In genomic region chr5:143313298-143313852, GRCh38 we compare ENCODE assay signal across 13 cellular contexts.
A peak's percentile ranks its signal among the peaks of the same experiment; 100 is the strongest.
DNase-seq lines count a peak whose midpoint lies in the region; ATAC-seq and TF ChIP-seq lines count a peak whose summit lies in the region.
"Had no signal": no experiment of that assay in that cellular context is flagged by ENCODE, and none has a peak within 500 bp of the region (broad histone marks: within the 10 kb centered on the region; RNA-seq: fewer than 3 reads in every experiment).

No MANE protein-coding gene starts in this region.

- no peaks in the 10 kb centered on the region for H3K27me3 ChIP-seq in upper lobe of right lung
- H3K27me3 ChIP-seq: tibial nerve had no signal

- H3K4me1 Mint-ChIP-seq in activated naive CD4-positive, alpha-beta T cell treated with anti-CD3 and anti-CD28 coated beads, Interleukin-2, amount 50 U/mL, for 24 hours, result peaks cover 53% of the 10 kb centered on the region
- H3K4me1 Mint-ChIP-seq in activated T-helper 1 cell treated with anti-CD3 and anti-CD28 coated beads, Interleukin-12 subunit alpha, Interleukin-12 subunit beta, Interleukin-2, Interleukin-4 antibody, amounts not matched to agents 30 ng/mL and 10 ng/mL and 1 ng/mL, durations not matched to agents 14 hours and 24 hours and 36 hours (ENCODE audit: low read depth), result peaks cover 46% of the 10 kb centered on the region
- H3K4me1 Mint-ChIP-seq: nephron progenitor cell had no signal

- H3K27me3 Mint-ChIP-seq in activated naive CD4-positive, alpha-beta T cell treated with anti-CD3 and anti-CD28 coated beads, Interleukin-2, amount 50 U/mL, for 24 hours, result no peaks in the 10 kb centered on the region
- H3K27me3 Mint-ChIP-seq in activated T-helper 1 cell treated with anti-CD3 and anti-CD28 coated beads, Interleukin-12 subunit alpha, Interleukin-12 subunit beta, Interleukin-2, Interleukin-4 antibody, amounts not matched to agents 30 ng/mL and 10 ng/mL and 1 ng/mL, durations not matched to agents 14 hours and 24 hours and 36 hours (ENCODE audit: insufficient read depth), result no peaks in the 10 kb centered on the region

- peaks cover 49% of the 10 kb centered on the region for H3K36me3 ChIP-seq in upper lobe of right lung

- ATAC-seq in upper lobe of right lung (no peak), GM18502 (IDR thresholded peaks at IDR 0.05; ENCODE audit: poor library complexity, unreplicated experiment) (no peak)
- ATAC-seq: left lobe of liver had no signal

- intact Hi-C loops in activated T-helper 1 cell treated with anti-CD3 and anti-CD28 coated beads, Interleukin-12 subunit alpha, Interleukin-12 subunit beta, Interleukin-2, Interleukin-4 antibody, amounts not matched to agents 30 ng/mL and 10 ng/mL and 1 ng/mL, durations not matched to agents 14 hours and 24 hours and 36 hours (cut with micrococcal nuclease), result loop anchor here (2.0 to 10.0 kb wide), 3 partner anchors 37 to 511 kb away; no protein-coding TSS in a partner anchor
- intact Hi-C loops in upper lobe of right lung (cut with DNase I), result no loop called here

- peak overlapping the region; percentile 64 for H3K27ac Mint-ChIP-seq in activated naive CD4-positive, alpha-beta T cell treated with anti-CD3 and anti-CD28 coated beads, Interleukin-2, amount 50 U/mL, for 24 hours
- peak overlapping the region; percentile 58 for H3K27ac Mint-ChIP-seq in activated T-helper 1 cell treated with anti-CD3 and anti-CD28 coated beads, Interleukin-12 subunit alpha, Interleukin-12 subunit beta, Interleukin-2, Interleukin-4 antibody, amounts not matched to agents 30 ng/mL and 10 ng/mL and 1 ng/mL, durations not matched to agents 14 hours and 24 hours and 36 hours
- H3K27ac Mint-ChIP-seq: nephron progenitor cell had no signal

- peak overlapping the region; percentile 12 for H3K27ac ChIP-seq in upper lobe of right lung

- H3K4me1 ChIP-seq in upper lobe of right lung, result peaks cover 59% of the 10 kb centered on the region

- no peak for TF ChIP-seq CTCF in upper lobe of right lung (IDR thresholded peaks at IDR 0.05)

- H3K36me3 Mint-ChIP-seq in activated naive CD4-positive, alpha-beta T cell treated with anti-CD3 and anti-CD28 coated beads, Interleukin-2, amount 50 U/mL, for 24 hours, result peaks cover 34% of the 10 kb centered on the region
- peaks cover 50% of the 10 kb centered on the region for H3K36me3 Mint-ChIP-seq in activated T-helper 1 cell treated with anti-CD3 and anti-CD28 coated beads, Interleukin-12 subunit alpha, Interleukin-12 subunit beta, Interleukin-2, Interleukin-4 antibody, amounts not matched to agents 30 ng/mL and 10 ng/mL and 1 ng/mL, durations not matched to agents 14 hours and 24 hours and 36 hours (ENCODE audit: low read depth)

- no peaks in the 10 kb centered on the region for H3K9me3 Mint-ChIP-seq in activated naive CD4-positive, alpha-beta T cell treated with anti-CD3 and anti-CD28 coated beads, Interleukin-2, amount 50 U/mL, for 24 hours
- no peaks in the 10 kb centered on the region for H3K9me3 Mint-ChIP-seq in activated T-helper 1 cell treated with anti-CD3 and anti-CD28 coated beads, Interleukin-12 subunit alpha, Interleukin-12 subunit beta, Interleukin-2, Interleukin-4 antibody, amounts not matched to agents 30 ng/mL and 10 ng/mL and 1 ng/mL, durations not matched to agents 14 hours and 24 hours and 36 hours
- H3K9me3 Mint-ChIP-seq: nephron progenitor cell had no signal

- DNase-seq in activated naive CD4-positive, alpha-beta T cell treated with Interleukin-2 at 50 U/mL for 16 hours, result no peak
- DNase-seq in activated T-helper 1 cell treated with anti-CD3 and anti-CD28 coated beads, Interleukin-12 subunit alpha, Interleukin-12 subunit beta, Interleukin-2, Interleukin-4 antibody, amounts not matched to agents 30 ng/mL and 10 ng/mL and 1 ng/mL, durations not matched to agents 14 hours and 24 hours and 36 hours (ENCODE audit: low spot score), result no peak
- DNase-seq in kidney tubule cell (ENCODE audit: low spot score), result peak; percentile 4
- DNase-seq in upper lobe of right lung, result no peak
- DNase-seq in dedifferentiated amniotic fluid mesenchymal stem cell (ENCODE audit: extremely low spot score), result no peak
- DNase-seq in activated CD4-positive, CD25-positive, alpha-beta regulatory T cell (lab: John Stamatoyannopoulos, UW), result no peak
- DNase-seq: NCI-H1048, NCI-H2227 treated with DMSO at 0.1 percent for 48 hours, nephron progenitor cell had no signal

- no peaks in the 10 kb centered on the region for H3K9me3 ChIP-seq in upper lobe of right lung
- H3K9me3 ChIP-seq: tibial nerve had no signal

- peak overlapping the region; percentile 4 for H3K4me3 Mint-ChIP-seq in activated naive CD4-positive, alpha-beta T cell treated with anti-CD3 and anti-CD28 coated beads, Interleukin-2, amount 50 U/mL, for 24 hours
- H3K4me3 Mint-ChIP-seq in activated T-helper 1 cell treated with anti-CD3 and anti-CD28 coated beads, Interleukin-12 subunit alpha, Interleukin-12 subunit beta, Interleukin-2, Interleukin-4 antibody, amounts not matched to agents 30 ng/mL and 10 ng/mL and 1 ng/mL, durations not matched to agents 14 hours and 24 hours and 36 hours, result no peak overlapping the region
- H3K4me3 Mint-ChIP-seq: nephron progenitor cell had no signal

- H3K4me3 ChIP-seq in upper lobe of right lung, result no peak overlapping the region
- H3K4me3 ChIP-seq: tibial nerve had no signal
